ENCODE assay signal across 14 cellular contexts in the genomic region with DNA sequence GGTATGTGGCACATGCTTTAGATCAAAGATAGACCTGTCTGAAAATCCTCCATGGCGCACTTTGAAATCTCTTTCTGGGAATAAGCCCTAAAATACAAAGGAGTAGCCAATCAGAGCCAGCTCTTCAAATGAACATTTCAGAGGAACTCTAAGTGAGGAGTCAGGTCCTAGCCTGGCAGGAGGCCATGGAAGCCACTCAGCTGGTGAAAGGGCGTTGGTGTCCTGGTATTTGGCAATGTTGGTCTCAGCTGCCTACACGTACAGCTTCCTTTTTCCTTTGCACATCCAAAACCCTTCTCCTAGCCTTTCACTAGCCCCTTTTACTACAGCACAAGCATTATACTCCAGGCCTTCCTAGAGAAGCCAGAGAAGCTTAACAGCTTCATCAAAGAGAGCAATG. TPM values are rescaled to one million over a fixed set of nuclear protein-coding genes. Genes with fewer than 3 reads are reported as not detected.
A peak's percentile ranks its signal among the peaks of the same experiment; 100 is the strongest.
DNase-seq lines count a peak whose midpoint lies in the region; ATAC-seq and TF ChIP-seq lines count a peak whose summit lies in the region.
"Had no signal": no experiment of that assay in that cellular context is flagged by ENCODE, and none has a peak within 500 bp of the region (broad histone marks: within the 10 kb centered on the region; RNA-seq: fewer than 3 reads in every experiment).

No MANE protein-coding gene starts in this region.

- intact Hi-C loops in Right ventricle myocardium inferior (cut with DNase I), result no loop called here
- intact Hi-C loops in cardiac septum (cut with DNase I), result no loop called here
- intact Hi-C loops in left ventricle myocardium inferior (cut with micrococcal nuclease), result no loop called here
- intact Hi-C loops in testis (cut with DNase I; ENCODE audit: low total_unique reads), result no loop called here

- 56 to 71% methylated on average over 3 of the region's 3 CpGs for WGBS in testis, 2 donors

- DNase-seq in Right ventricle myocardium inferior (ENCODE audit: missing footprints) (peak; percentile 85), cardiac septum (ENCODE audit: low spot score) (no peak), adipocyte (ENCODE audit: low read depth) (peak; percentile 29), left ventricle myocardium inferior (peak; percentile 71), testis (peak; percentile 54), NCI-H2227 treated with DMSO at 0.1 percent for 48 hours (lab: John Stamatoyannopoulos, UW) (no peak), WTC11 (ENCODE audit: low spot score) (no peak), BE2C (no peak)
- DNase-seq: DMS53, NCI-H2081 treated with DMSO at 0.1 percent for 48 hours, NCI-H69, T-helper 1 cell, uterus had no signal

- CTCF ChIA-PET in WTC11 (lab: Charles Lee), result interaction anchor here (0.5 to 1.4 kb wide), 5 partner anchors 10 to 129 kb away, joined by 3 to 6 read pairs (median 4); no protein-coding TSS in a partner anchor

- H3K36me3 Mint-ChIP-seq in WTC11, result peaks cover 58% of the 10 kb centered on the region

- H3K9ac ChIP-seq in adipocyte (ENCODE audit: low read length), result no peak overlapping the region

- H3K27me3 Mint-ChIP-seq in WTC11 (ENCODE audit: low read depth), result no peaks in the 10 kb centered on the region

- POLR2A ChIA-PET in WTC11 (lab: Charles Lee), result no interaction called here

- no peak for TF ChIP-seq POLR2A in testis (IDR thresholded peaks at IDR 0.05)

- H3K4me1 ChIP-seq in adipocyte (ENCODE audit: control insufficient read depth, insufficient read depth, low read length) (peaks cover 41% of the 10 kb centered on the region), left ventricle myocardium inferior (peaks cover 56% of the 10 kb centered on the region), testis (peaks cover 34% of the 10 kb centered on the region), BE2C (peaks cover 3% of the 10 kb centered on the region; the same call in 1 of the 2 replicates)

- H3K9me3 ChIP-seq in adipocyte (ENCODE audit: control insufficient read depth, low read length), result no peaks in the 10 kb centered on the region
- no peaks in the 10 kb centered on the region for H3K9me3 ChIP-seq in left ventricle myocardium inferior (replicated peaks)
- H3K9me3 ChIP-seq in testis, result no peaks in the 10 kb centered on the region
- H3K9me3 ChIP-seq in BE2C, result no peaks in the 10 kb centered on the region
- H3K9me3 ChIP-seq: uterus had no signal

- no peaks in the 10 kb centered on the region for H3K9me3 Mint-ChIP-seq in WTC11

- H3K27me3 ChIP-seq in adipocyte (replicated peaks; ENCODE audit: control insufficient read depth, insufficient read depth, low read length) (no peaks in the 10 kb centered on the region), left ventricle myocardium inferior (ENCODE audit: low read depth) (no peaks in the 10 kb centered on the region), testis (no peaks in the 10 kb centered on the region), BE2C (no peaks in the 10 kb centered on the region)
- H3K27me3 ChIP-seq: uterus had no signal

- H3K4me3 ChIP-seq in adipocyte (ENCODE audit: low read length), result peak overlapping the region; percentile 49
- no peak overlapping the region for H3K4me3 ChIP-seq in left ventricle myocardium inferior
- no peak overlapping the region for H3K4me3 ChIP-seq in testis
- H3K4me3 ChIP-seq in BE2C (ENCODE audit: low read depth, low read length), result no peak overlapping the region
- H3K4me3 ChIP-seq: uterus had no signal

- no peak overlapping the region for H3K4me3 Mint-ChIP-seq in WTC11

- TF ChIP-seq CTCF in left ventricle myocardium inferior (IDR thresholded peaks at IDR 0.05; ENCODE audit: borderline replicate concordance) (no peak), testis (IDR thresholded peaks at IDR 0.05) (no peak), WTC11 (IDR thresholded peaks at IDR 0.05) (no peak), BE2C (IDR thresholded peaks at IDR 0.05; ENCODE audit: low read depth, low read length) (no peak)

- peak; percentile 53 for ATAC-seq in Right ventricle myocardium inferior
- no peak for ATAC-seq in WTC11
- ATAC-seq: activated CD4-positive, CD25-positive, alpha-beta regulatory T cell treated with anti-CD3 and anti-CD28 coated beads, Interleukin-2, amount 50 U/mL, for 24 hours had no signal

- H3K27ac ChIP-seq in left ventricle myocardium inferior (replicated peaks) (peak overlapping the region; percentile 52), testis (no peak overlapping the region)
- H3K27ac ChIP-seq: uterus had no signal

- H3K27ac Mint-ChIP-seq in WTC11, result no peak overlapping the region

- H3K4me1 Mint-ChIP-seq in WTC11, result peaks cover 8% of the 10 kb centered on the region

- H3K36me3 ChIP-seq in adipocyte (ENCODE audit: control insufficient read depth, insufficient read depth, low read length, severe bottlenecking), result peaks cover 82% of the 10 kb centered on the region
- H3K36me3 ChIP-seq in left ventricle myocardium inferior, result peaks cover 91% of the 10 kb centered on the region
- no peaks in the 10 kb centered on the region for H3K36me3 ChIP-seq in testis (ENCODE audit: low read depth, missing control alignments)
- peaks cover 74% of the 10 kb centered on the region for H3K36me3 ChIP-seq in BE2C
- H3K36me3 ChIP-seq: uterus had no signal

TF ChIP-seq in WTC11, 78 proteins besides CTCF, POLR2A, EP300 and RAD21:
- TF ChIP-seq GTF2I (CRISPR knock-in tag; conservative IDR thresholded peaks at IDR 0.05), result no peak
- no peak for TF ChIP-seq RORB (CRISPR knock-in tag; IDR thresholded peaks at IDR 0.05)
- TF ChIP-seq FOXP1 (CRISPR knock-in tag; IDR thresholded peaks at IDR 0.05; ENCODE audit: borderline replicate concordance), result no peak
- no peak for TF ChIP-seq CBFB (CRISPR knock-in tag; IDR thresholded peaks at IDR 0.05; ENCODE audit: low read depth)
- no peak for TF ChIP-seq NR3C1 (CRISPR knock-in tag; conservative IDR thresholded peaks at IDR 0.05; ENCODE audit: low read depth)
- TF ChIP-seq ETV6 (CRISPR knock-in tag; IDR thresholded peaks at IDR 0.05), result no peak
- TF ChIP-seq FOXJ3 (CRISPR knock-in tag; IDR thresholded peaks at IDR 0.05; ENCODE audit: borderline replicate concordance), result no peak
- no peak for TF ChIP-seq ZNF423 (CRISPR knock-in tag; IDR thresholded peaks at IDR 0.05)
- TF ChIP-seq ZNF263 (CRISPR knock-in tag; IDR thresholded peaks at IDR 0.05; ENCODE audit: low read depth), result no peak
- TF ChIP-seq SMAD4 (CRISPR knock-in tag; IDR thresholded peaks at IDR 0.05), result no peak
- no peak for TF ChIP-seq CREM (CRISPR knock-in tag; IDR thresholded peaks at IDR 0.05)
- no peak for TF ChIP-seq ZBTB21 (CRISPR knock-in tag; IDR thresholded peaks at IDR 0.05; ENCODE audit: borderline replicate concordance)
- TF ChIP-seq HMGA2 (CRISPR knock-in tag; IDR thresholded peaks at IDR 0.05), result no peak
- no peak for TF ChIP-seq ATF6 (CRISPR knock-in tag; IDR thresholded peaks at IDR 0.05)
- TF ChIP-seq IRF1 (CRISPR knock-in tag; IDR thresholded peaks at IDR 0.05), result no peak
- no peak for TF ChIP-seq NFYB (CRISPR knock-in tag; conservative IDR thresholded peaks at IDR 0.05; ENCODE audit: low read depth)

RNA-seq across cellular contexts. Expression of gene WDR73, which starts 5.5 kb away (rescaled TPM):
- 12.8 TPM for total RNA-seq in Right ventricle myocardium inferior
- 15.2 TPM for total RNA-seq in cardiac septum
- total RNA-seq in left ventricle myocardium inferior, result 14.7 TPM
- total RNA-seq in testis, result 10 to 100 TPM; 40.4 to 49.1 TPM
- polyA plus RNA-seq in testis (ENCODE audit: insufficient read depth, low read depth, low replicate concordance), result 38.4 TPM
- 21.2 to 22.6 TPM (median 21.4 TPM) in 3 replicates for total RNA-seq in WTC11 (2021)
- polyA plus RNA-seq in BE2C (2012; ENCODE audit: insufficient read depth, insufficient read length, low read depth), result 37.9 TPM

RNA-seq across cellular contexts. Expression of gene NMB, which starts 9.5 kb away (rescaled TPM):
- total RNA-seq in Right ventricle myocardium inferior (3.9 TPM), cardiac septum (2.6 TPM), left ventricle myocardium inferior (2.0 TPM), testis (10 to 100 TPM; 11.0 to 17.5 TPM), WTC11 (2021) (14.9 to 16.2 TPM (median 15.3 TPM) in 3 replicates)
- 7.5 TPM for polyA plus RNA-seq in testis (ENCODE audit: insufficient read depth, low read depth, low replicate concordance)
- 6.4 TPM for polyA plus RNA-seq in BE2C (2012; ENCODE audit: insufficient read depth, insufficient read length, low read depth)

RNA-seq across cellular contexts. Expression of gene ZSCAN2, which starts 47.7 kb away (rescaled TPM):
- total RNA-seq in Right ventricle myocardium inferior, result 5.7 TPM
- total RNA-seq in cardiac septum, result 4.6 TPM
- 7.4 TPM for total RNA-seq in left ventricle myocardium inferior
- total RNA-seq in testis, result 10 to 100 TPM; 15.3 to 16.1 TPM
- 18.6 TPM for polyA plus RNA-seq in testis (ENCODE audit: insufficient read depth, low read depth, low replicate concordance)
- 39.6 to 51.9 TPM (median 44.4 TPM) in 3 replicates for total RNA-seq in WTC11 (2021)
- 24.2 TPM for polyA plus RNA-seq in BE2C (2012; ENCODE audit: insufficient read depth, insufficient read length, low read depth)

Comparison
In these comparisons a context has a peak if more than half of its experiments do, and no peak if none do; other contexts are left out.
1. DNase-seq: peak in Right ventricle myocardium inferior (single experiment), adipocyte (single experiment), left ventricle myocardium inferior (single experiment) and testis (single experiment); none in cardiac septum (single experiment), NCI-H2227 treated with DMSO at 0.1 percent for 48 hours (single experiment), WTC11 (single experiment) and BE2C (single experiment).